ENCODE assay signal across 16 cellular contexts in the genomic region with DNA sequence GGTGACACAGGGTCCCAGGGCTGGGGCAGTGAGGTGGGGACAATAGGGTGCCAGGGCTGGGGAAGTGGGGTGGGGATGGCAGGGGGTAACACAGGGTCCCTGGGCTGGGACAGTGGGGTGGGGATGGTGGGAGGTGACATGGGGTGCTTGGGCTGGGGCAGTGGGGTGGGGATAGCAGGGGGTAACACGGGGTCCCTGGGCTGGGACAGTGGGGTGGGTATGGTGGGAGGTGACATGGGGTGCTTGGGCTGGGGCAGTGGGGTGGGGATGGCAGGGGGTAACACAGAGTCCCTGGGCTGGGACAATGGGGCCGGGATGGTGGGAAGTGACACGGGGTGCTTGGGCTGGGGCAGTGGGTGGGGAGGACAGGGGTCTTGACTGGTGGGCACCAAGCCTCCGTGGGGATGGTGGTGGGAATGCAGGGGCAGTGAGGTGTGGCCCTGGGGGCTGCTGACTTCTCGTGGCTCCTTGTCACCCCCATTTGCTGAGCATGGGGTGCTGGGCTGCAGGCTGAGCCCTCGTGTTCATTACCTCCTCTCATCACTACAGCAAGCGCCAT. TPM values are rescaled to one million over a fixed set of nuclear protein-coding genes. Genes with fewer than 3 reads are reported as not detected.
DNase-seq lines count a peak whose midpoint lies in the region; ATAC-seq and TF ChIP-seq lines count a peak whose summit lies in the region.
"Had no signal": no experiment of that assay in that cellular context is flagged by ENCODE, and none has a peak within 500 bp of the region (broad histone marks: within the 10 kb centered on the region; RNA-seq: fewer than 3 reads in every experiment).

No MANE protein-coding gene starts in this region.

- H3K4me1 Mint-ChIP-seq in T-helper 1 cell treated with Interleukin-12 subunit alpha and Interleukin-12 subunit beta and Interleukin-4 antibody, amounts not matched to agents 30 μg/mL and 1 μg/mL, for 36 hours (ENCODE audit: low read depth): peaks cover 14% of the 10 kb centered on the region
- H3K4me1 Mint-ChIP-seq in naive thymus-derived CD4-positive, alpha-beta T cell: peaks cover 0 to 19% (median 0%) of the 10 kb centered on the region in 7 donors
- H3K4me1 Mint-ChIP-seq: B cell had no signal

- H3K9me3 ChIP-seq in naive thymus-derived CD4-positive, alpha-beta T cell (ENCODE audit: control insufficient read depth in 2 of 3, low read length in 3 of 3): peaks cover 0 to 3% (median 0%) of the 10 kb centered on the region in 3 experiments

- intact Hi-C loops in naive thymus-derived CD4-positive, alpha-beta T cell (cut with micrococcal nuclease): no loop called here

- H3K27me3 Mint-ChIP-seq in T-helper 1 cell treated with Interleukin-12 subunit alpha and Interleukin-12 subunit beta and Interleukin-4 antibody, amounts not matched to agents 30 μg/mL and 1 μg/mL, for 36 hours (ENCODE audit: low read depth): no peaks in the 10 kb centered on the region
- H3K27me3 Mint-ChIP-seq in naive thymus-derived CD4-positive, alpha-beta T cell: peaks cover 0 to 31% (median 11%) of the 10 kb centered on the region in 5 donors
- H3K27me3 Mint-ChIP-seq: B cell had no signal

- POLR2A ChIA-PET in naive thymus-derived CD4-positive, alpha-beta T cell (lab: Charles Lee): no interaction called here

- H3K4me3 ChIP-seq in naive thymus-derived CD4-positive, alpha-beta T cell (ENCODE audit: low read length): no peak overlapping the region
- H3K4me3 ChIP-seq: BLaER1, GM23248 had no signal

- no peak for DNase-seq in T-helper 1 cell
- no peak for DNase-seq in naive thymus-derived CD4-positive, alpha-beta T cell
- no peak for DNase-seq in HCEC 1CT
- DNase-seq: Caco-2; CD4-positive, CD25-positive, alpha-beta regulatory T cell; DND-41; GM23248; H7 had no signal

- H3K27ac Mint-ChIP-seq in T-helper 1 cell treated with Interleukin-12 subunit alpha and Interleukin-12 subunit beta and Interleukin-4 antibody, amounts not matched to agents 30 μg/mL and 1 μg/mL, for 36 hours: peak overlapping the region; percentile 23
- no peak overlapping the region for H3K27ac Mint-ChIP-seq in naive thymus-derived CD4-positive, alpha-beta T cell
- H3K27ac Mint-ChIP-seq: B cell; CD4-positive, CD25-positive, alpha-beta regulatory T cell; CD8-positive, alpha-beta T cell had no signal

- H3K36me3 ChIP-seq in naive thymus-derived CD4-positive, alpha-beta T cell (ENCODE audit: control insufficient read depth in 2 of 3, insufficient read depth in 3 of 3, low read length in 3 of 3): no peaks in the 10 kb centered on the region
- H3K36me3 ChIP-seq: BLaER1 had no signal

- no peaks in the 10 kb centered on the region for H3K27me3 ChIP-seq in naive thymus-derived CD4-positive, alpha-beta T cell (ENCODE audit: control insufficient read depth in 2 of 2, insufficient read depth in 2 of 2, low read length in 2 of 2)
- H3K27me3 ChIP-seq: BLaER1 had no signal

- H3K36me3 Mint-ChIP-seq in T-helper 1 cell treated with Interleukin-12 subunit alpha and Interleukin-12 subunit beta and Interleukin-4 antibody, amounts not matched to agents 30 μg/mL and 1 μg/mL, for 36 hours (ENCODE audit: low read depth): no peaks in the 10 kb centered on the region
- H3K36me3 Mint-ChIP-seq in naive thymus-derived CD4-positive, alpha-beta T cell: peaks cover 0 to 7% (median 2%) of the 10 kb centered on the region in 5 donors
- H3K36me3 Mint-ChIP-seq: CD4-positive, CD25-positive, alpha-beta regulatory T cell; CD8-positive, alpha-beta T cell had no signal

- peak overlapping the region; percentile 80 for H3K27ac ChIP-seq in VCaP
- no peak overlapping the region for H3K27ac ChIP-seq in naive thymus-derived CD4-positive, alpha-beta T cell (ENCODE audit: low read depth, low read length)
- H3K27ac ChIP-seq: 22Rv1, BLaER1, C4-2B, GM23248 had no signal

- H3K4me3 Mint-ChIP-seq in T-helper 1 cell treated with Interleukin-12 subunit alpha and Interleukin-12 subunit beta and Interleukin-4 antibody, amounts not matched to agents 30 μg/mL and 1 μg/mL, for 36 hours: no peak overlapping the region
- H3K4me3 Mint-ChIP-seq in naive thymus-derived CD4-positive, alpha-beta T cell: no peak overlapping the region
- H3K4me3 Mint-ChIP-seq: B cell; CD8-positive, alpha-beta T cell had no signal

- peak; percentile 14 for ATAC-seq in naive thymus-derived CD4-positive, alpha-beta T cell
- no peak for ATAC-seq in GM19023 (IDR thresholded peaks at IDR 0.05; ENCODE audit: unreplicated experiment)
- ATAC-seq: CD8-positive, alpha-beta T cell had no signal

- CTCF ChIA-PET in naive thymus-derived CD4-positive, alpha-beta T cell (lab: Charles Lee): no interaction called here

- no peak for TF ChIP-seq CTCF in VCaP (conservative IDR thresholded peaks at IDR 0.05)

- no peaks in the 10 kb centered on the region for H3K4me1 ChIP-seq in naive thymus-derived CD4-positive, alpha-beta T cell (ENCODE audit: control insufficient read depth in 2 of 2, insufficient read depth in 2 of 2, low read length in 2 of 2)
- H3K4me1 ChIP-seq: Caco-2 had no signal

- H3K9me3 Mint-ChIP-seq in T-helper 1 cell treated with Interleukin-12 subunit alpha and Interleukin-12 subunit beta and Interleukin-4 antibody, amounts not matched to agents 30 μg/mL and 1 μg/mL, for 36 hours: peaks cover 3% of the 10 kb centered on the region
- peaks cover 0 to 9% (median 5%) of the 10 kb centered on the region in 11 donors for H3K9me3 Mint-ChIP-seq in naive thymus-derived CD4-positive, alpha-beta T cell

RNA-seq across cellular contexts. Expression of gene OLFM1, which starts 41.7 kb away (rescaled TPM):
- 1 to 10 TPM in 2 of 5 experiments, under 1 TPM in 2, not detected in 1; 0.19 to 2.1 (median 0.87) TPM for total RNA-seq in naive thymus-derived CD4-positive, alpha-beta T cell
- not detected for polyA plus RNA-seq in naive thymus-derived CD4-positive, alpha-beta T cell
- total RNA-seq: B cell; Caco-2; CD4-positive, CD25-positive, alpha-beta regulatory T cell; CD8-positive, alpha-beta T cell had no signal
- polyA plus RNA-seq: CD4-positive, CD25-positive, alpha-beta regulatory T cell had no signal
